ENCODE assay signal across 1 cellular context in genomic region chr11:45056529-45056928, GRCh38.
TF ChIP-seq lines count a peak whose summit lies in the region.

No MANE protein-coding gene starts in this region.

TF ChIP-seq in GM23338, 12 proteins besides CTCF, POLR2A, EP300 and RAD21 (continued from another document):
- TF ChIP-seq ZNF462 (CRISPR knock-in tag; IDR thresholded peaks at IDR 0.05) (no peak), EZH2 (IDR thresholded peaks at IDR 0.05; ENCODE audit: low read depth, unreplicated experiment) (no peak), ZNF114 (CRISPR knock-in tag; IDR thresholded peaks at IDR 0.05) (no peak), ZNF331 (CRISPR knock-in tag; IDR thresholded peaks at IDR 0.05; ENCODE audit: low read depth) (no peak), JUNB (IDR thresholded peaks at IDR 0.05; ENCODE audit: unreplicated experiment) (no peak), CREB1 (CRISPR knock-in tag; IDR thresholded peaks at IDR 0.05; ENCODE audit: low read depth) (no peak), POLR2AphosphoS5 (IDR thresholded peaks at IDR 0.05; ENCODE audit: low read depth) (no peak)
